In the genomic region with DNA sequence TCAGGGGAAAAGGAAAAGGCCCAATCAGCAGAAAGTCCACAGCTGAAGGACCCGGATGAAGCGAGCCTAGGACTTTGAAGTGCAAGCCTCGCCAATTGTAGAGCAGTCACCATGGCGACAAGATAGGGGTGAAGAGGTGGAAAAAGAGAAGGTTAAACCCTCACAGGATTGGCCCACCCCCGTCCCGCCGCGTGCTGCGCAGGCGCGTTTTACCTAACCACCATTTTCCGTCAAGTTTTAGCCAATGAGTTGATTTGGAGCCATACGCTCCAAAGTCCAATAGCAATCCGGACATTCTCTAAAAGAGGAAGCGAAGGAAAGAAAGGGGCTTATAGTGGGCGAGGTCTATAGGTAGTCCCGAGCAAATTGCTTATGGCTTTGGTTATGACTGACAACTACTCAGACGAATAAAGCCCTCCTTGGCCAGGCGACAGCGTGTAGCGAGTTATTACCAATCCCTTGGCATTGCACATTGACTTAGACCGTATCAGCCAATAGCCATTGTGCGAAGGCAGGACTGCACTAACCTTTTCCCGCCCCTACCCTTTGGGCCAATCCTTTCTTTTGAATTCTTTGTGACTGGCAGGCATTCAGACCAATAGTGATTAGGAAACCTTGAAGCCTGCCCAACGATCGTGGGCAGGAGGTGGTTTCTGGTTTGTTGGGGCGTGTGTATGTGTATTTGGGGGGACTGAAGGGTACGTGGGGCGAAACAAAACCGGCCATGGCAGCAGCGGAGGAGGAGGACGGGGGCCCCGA, we compare ENCODE assay signal across 8 cellular contexts. TPM values are rescaled to one million over a fixed set of nuclear protein-coding genes. Genes with fewer than 3 reads are reported as not detected.
DNase-seq lines count a peak whose midpoint lies in the region; ATAC-seq and TF ChIP-seq lines count a peak whose summit lies in the region.

A gene with protein sequence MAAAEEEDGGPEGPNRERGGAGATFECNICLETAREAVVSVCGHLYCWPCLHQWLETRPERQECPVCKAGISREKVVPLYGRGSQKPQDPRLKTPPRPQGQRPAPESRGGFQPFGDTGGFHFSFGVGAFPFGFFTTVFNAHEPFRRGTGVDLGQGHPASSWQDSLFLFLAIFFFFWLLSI (plus strand): TSS at position 618 of the 759 bp plus-strand sequence. CDS start 107 bp downstream, at position 725.

- POLR2A ChIA-PET in PC-3 (lab: Charles Lee; ENCODE audit: unreplicated experiment): interaction anchor here (0.6 to 1.0 kb wide), 2 partner anchors 18 to 85 kb away, joined by 3 read pairs; no protein-coding TSS in a partner anchor

- H3K9me3 ChIP-seq in PC-3 (ENCODE audit: low read length): no peaks in the 10 kb centered on the region

- H3K4me2 ChIP-seq in PC-3 (ENCODE audit: low read length): peak within 1 kb of the TSS; percentile 100

- H2AFZ ChIP-seq in PC-3 (ENCODE audit: low read length): peak within 1 kb of the TSS; percentile 95

- DNase-seq in DMS 273 treated with DMSO at 0.1 percent for 48 hours (lab: John Stamatoyannopoulos, UW): peak; percentile 100
- DNase-seq in PC-3: peak; percentile 100
- peak; percentile 85 for DNase-seq in activated T-cell treated with anti-CD3 and anti-CD28 coated beads, Interleukin-2, amount 50 U/mL, for 1 hour
- peak; percentile 100 for DNase-seq in epithelial cell of proximal tubule (ENCODE audit: low read depth)
- peak; percentile 99 for DNase-seq in mucosa of gallbladder (ENCODE audit: low spot score)
- peak; percentile 91 for DNase-seq in stimulated activated CD8-positive, alpha-beta memory T cell treated with anti-CD3 and anti-CD28 coated beads, Interleukin-4, amount 100 ng/mL, for 48 hours

- H3F3A ChIP-seq in PC-3 (ENCODE audit: low read length, unreplicated experiment): no peaks in the 10 kb centered on the region

- no TSS peak for BruUV-seq in PC-3 (replicated peaks; lab: Mats Ljungman, UMichigan)

- TF ChIP-seq EP300 in Ishikawa (IDR thresholded peaks at IDR 0.05; ENCODE audit: borderline replicate concordance): no peak

- H3K79me2 ChIP-seq in PC-3 (ENCODE audit: low read length): peaks cover 33% of the 10 kb centered on the region

- H4K20me1 ChIP-seq in PC-3 (ENCODE audit: low read length): no peaks in the 10 kb centered on the region

- H3K27me3 ChIP-seq in PC-3 (ENCODE audit: low read length): no peaks in the 10 kb centered on the region

- peaks cover 5% of the 10 kb centered on the region for H3K36me3 ChIP-seq in PC-3 (ENCODE audit: low read depth, low read length)

- peak within 1 kb of the TSS; percentile 83 for H3K27ac ChIP-seq in PC-3 (ENCODE audit: low read length)

- ATAC-seq in GM21576 (IDR thresholded peaks at IDR 0.05; ENCODE audit: unreplicated experiment): peak; percentile 77
- ATAC-seq in PC-3: peak; percentile 86

- peak within 1 kb of the TSS; percentile 94 for H3K4me3 ChIP-seq in PC-3 (ENCODE audit: low read length)
- peak within 1 kb of the TSS; percentile 99 for H3K4me3 ChIP-seq in epithelial cell of proximal tubule (ENCODE audit: low read depth, low read length)

- peak within 1 kb of the TSS; percentile 86 for H3K9ac ChIP-seq in PC-3 (ENCODE audit: low read length)

- TF ChIP-seq CTCF in PC-3 (conservative IDR thresholded peaks at IDR 0.05; ENCODE audit: low read depth, low read length) (no peak), epithelial cell of proximal tubule (conservative IDR thresholded peaks at IDR 0.05; ENCODE audit: low read depth, low read length) (no peak)

- H3K4me1 ChIP-seq in PC-3 (ENCODE audit: insufficient read depth, low read length): peaks cover 33% of the 10 kb centered on the region

- H3K9me2 ChIP-seq in PC-3 (replicated peaks; ENCODE audit: low read length): no peaks in the 10 kb centered on the region

- no peak for TF ChIP-seq RAD21 in Ishikawa (IDR thresholded peaks at IDR 0.05; ENCODE audit: low read depth)

- intact Hi-C loops in PC-3 (cut with micrococcal nuclease): loop anchor here (1.0 to 5.0 kb wide), 3 partner anchors 17 to 221 kb away; partner anchors contain the start of genes FKBPL, NELFE and SKIC2

- CTCF ChIA-PET in PC-3 (lab: Charles Lee): interaction anchor here (1.1 kb wide), 1 partner anchor 18 kb away, joined by 4 read pairs; no protein-coding TSS in a partner anchor

TF ChIP-seq in Ishikawa, 13 proteins besides CTCF, POLR2A, EP300 and RAD21:
- TF ChIP-seq TEAD4 (IDR thresholded peaks at IDR 0.05): no peak
- peak; percentile 57; the same call in 1 of the 2 replicates for TF ChIP-seq MAX (IDR thresholded peaks at IDR 0.05)
- peak; percentile 18 for TF ChIP-seq YY1 (IDR thresholded peaks at IDR 0.05; ENCODE audit: low read depth)
- TF ChIP-seq CREB1 (IDR thresholded peaks at IDR 0.05; ENCODE audit: low read depth): peak; percentile 72
- no peak for TF ChIP-seq FOXM1 (IDR thresholded peaks at IDR 0.05; ENCODE audit: borderline replicate concordance, low read depth)
- no peak for TF ChIP-seq EGR1 (IDR thresholded peaks at IDR 0.05)
- TF ChIP-seq USF1 (IDR thresholded peaks at IDR 0.05): no peak
- no peak for TF ChIP-seq REST (IDR thresholded peaks at IDR 0.05; ENCODE audit: low read depth)
- no peak for TF ChIP-seq TCF12 (IDR thresholded peaks at IDR 0.05; ENCODE audit: low read depth)
- TF ChIP-seq NFIC (IDR thresholded peaks at IDR 0.05): no peak

RNA-seq across cellular contexts. Expression of the gene that starts here (rescaled TPM):
- 69.0 and 80.1 TPM in 2 replicates for total RNA-seq in PC-3 (2014; rRNA removed)
- 66.6 and 79.9 TPM in 2 replicates for total RNA-seq in epithelial cell of proximal tubule
- total RNA-seq in mucosa of gallbladder: 93.1 TPM

Comparison
In these comparisons a context has a peak if more than half of its experiments do, and no peak if none do; other contexts are left out.
1. Peak in every context shown above with its lines: DNase-seq, ATAC-seq, H3K4me3 ChIP-seq and H3K27ac ChIP-seq.